In genomic region chr15:49023354-49023753, GRCh38 we compare ENCODE assay signal across 15 cellular contexts. TPM values are rescaled to one million over a fixed set of nuclear protein-coding genes. Genes with fewer than 3 reads are reported as not detected.
DNase-seq lines count a peak whose midpoint lies in the region; ATAC-seq lines count a peak whose summit lies in the region.
"Had no signal": no experiment of that assay in that cellular context is flagged by ENCODE, and none has a peak within 500 bp of the region (broad histone marks: within the 10 kb centered on the region; RNA-seq: fewer than 3 reads in every experiment).

No MANE protein-coding gene starts in this region.

- H3K9me3 Mint-ChIP-seq in activated T-cell treated with anti-CD3 and anti-CD28 coated beads, Interleukin-2, amount 50 U/mL, for 72 hours, result no peaks in the 10 kb centered on the region

- peak; percentile 32 to 82 for ATAC-seq in activated T-cell treated with anti-CD3 and anti-CD28 coated beads, Interleukin-2, amount 50 U/mL, for 72 hours (replicated peaks in 1 of 2)
- ATAC-seq in GM21786 (IDR thresholded peaks at IDR 0.05; ENCODE audit: unreplicated experiment), result peak; percentile 67
- ATAC-seq in HG03354 (IDR thresholded peaks at IDR 0.05; ENCODE audit: poor library complexity, severe bottlenecking, unreplicated experiment), result peak; percentile 72
- ATAC-seq: activated CD4-positive, CD25-positive, alpha-beta regulatory T cell treated with anti-CD3 and anti-CD28 coated beads, Interleukin-2, amount 50 U/mL, for 24 hours; body of pancreas had no signal

- in situ Hi-C loops in HAP-1 (cut with MboI; ENCODE audit: low sequenced_read_pairs), result no loop called here

- H3K4me1 ChIP-seq in HAP-1, result no peaks in the 10 kb centered on the region
- H3K4me1 ChIP-seq: body of pancreas had no signal

- H3K36me3 ChIP-seq in HAP-1 (replicated peaks), result peaks cover 8% of the 10 kb centered on the region; the same call in 1 of the 2 replicates
- H3K36me3 ChIP-seq: ovary had no signal

- peak overlapping the region; percentile 68 for H3K27ac Mint-ChIP-seq in activated T-cell treated with anti-CD3 and anti-CD28 coated beads, Interleukin-2, amount 50 U/mL, for 72 hours

- peaks cover 3 to 10% of the 10 kb centered on the region in 2 donors for H3K36me3 Mint-ChIP-seq in activated T-cell treated with anti-CD3 and anti-CD28 coated beads, Interleukin-2, amount 50 U/mL, for 72 hours (ENCODE audit: insufficient read depth in 2 of 2)

- H3K4me3 ChIP-seq in HAP-1, result no peak overlapping the region
- H3K4me3 ChIP-seq: body of pancreas, ovary, PC-9 had no signal

- no peak for DNase-seq in activated T-cell treated with anti-CD3 and anti-CD28 coated beads, Interleukin-2, amount 50 U/mL, for 72 hours
- DNase-seq in activated T-cell treated with anti-CD3 and anti-CD28 coated beads for 4 hours (no peak), NCI-H748 treated with DMSO at 0.1 percent for 48 hours (lab: John Stamatoyannopoulos, UW) (no peak), HAP-1 (ENCODE audit: low spot score in 2 of 2) (no peak)
- no peak for DNase-seq in activated CD4-positive, CD25-positive, alpha-beta regulatory T cell (lab: John Stamatoyannopoulos, UW)
- no peak for DNase-seq in effector CD4-positive, alpha-beta T cell
- DNase-seq: body of pancreas, NCI-H1092 treated with DMSO at 0.1 percent for 48 hours, NCI-H226, ovary, PC-9 had no signal

- H3K4me1 Mint-ChIP-seq in activated T-cell treated with anti-CD3 and anti-CD28 coated beads, Interleukin-2, amount 50 U/mL, for 72 hours (ENCODE audit: low read depth), result peaks cover 10% of the 10 kb centered on the region

- no peaks in the 10 kb centered on the region for H3K27me3 Mint-ChIP-seq in activated T-cell treated with anti-CD3 and anti-CD28 coated beads, Interleukin-2, amount 50 U/mL, for 72 hours (ENCODE audit: low read depth)

- H3K27me3 ChIP-seq in HAP-1 (ENCODE audit: low read depth), result no peaks in the 10 kb centered on the region
- H3K27me3 ChIP-seq: body of pancreas, ovary had no signal

- no peaks in the 10 kb centered on the region for H3K9me3 ChIP-seq in HAP-1
- H3K9me3 ChIP-seq: body of pancreas, ovary had no signal

- peak overlapping the region in 1 of 2 donors; percentile 46 for H3K4me3 Mint-ChIP-seq in activated T-cell treated with anti-CD3 and anti-CD28 coated beads, Interleukin-2, amount 50 U/mL, for 72 hours

RNA-seq across cellular contexts. Expression of gene SECISBP2L, which starts 22.9 kb away (rescaled TPM):
- 10 to 100 TPM; 31.0 to 33.7 TPM for total RNA-seq in activated T-cell treated with anti-CD3 and anti-CD28 coated beads, Interleukin-2, amount 50 U/mL, for 72 hours

RNA-seq across cellular contexts. Expression of gene SHC4, which starts 59.6 kb away (rescaled TPM):
- total RNA-seq in activated T-cell treated with anti-CD3 and anti-CD28 coated beads, Interleukin-2, amount 50 U/mL, for 72 hours, result 1 to 10 TPM; 1.2 to 2.1 TPM
- total RNA-seq: HT-29 had no signal
